ENCODE assay signal across 8 cellular contexts in genomic region chr1:61318319-61319125, GRCh38.
DNase-seq lines count a peak whose midpoint lies in the region; ATAC-seq and TF ChIP-seq lines count a peak whose summit lies in the region.

No MANE protein-coding gene starts in this region.

- CTCF ChIA-PET in AG04450 (lab: Charles Lee), result interaction anchor here (1.4 to 2.7 kb wide), 4 partner anchors 20 to 535 kb away, joined by 3 to 7 read pairs (median 5); no protein-coding TSS in a partner anchor
- CTCF ChIA-PET in activated CD8-positive, alpha-beta T cell treated with anti-CD3 and anti-CD28 coated beads for 36 hours (lab: Charles Lee), result interaction anchor here (0.6 to 1.7 kb wide), 9 partner anchors 8 to 269 kb away, joined by 3 to 6 read pairs (median 4); no protein-coding TSS in a partner anchor

- H3K4me3 Mint-ChIP-seq in activated CD8-positive, alpha-beta T cell treated with anti-CD3 and anti-CD28 coated beads for 36 hours, result peak overlapping the region; percentile 1
- no peak overlapping the region for H3K4me3 Mint-ChIP-seq in type B pancreatic cell

- POLR2A ChIA-PET in AG04450 (lab: Yijun Ruan, JAX), result no interaction called here
- POLR2A ChIA-PET in activated CD8-positive, alpha-beta T cell treated with anti-CD3 and anti-CD28 coated beads for 36 hours (lab: Charles Lee), result interaction anchor here (1.4 to 1.5 kb wide), 2 partner anchors 14 to 18 kb away, joined by 5 to 7 read pairs; no protein-coding TSS in a partner anchor

- no peaks in the 10 kb centered on the region for H3K9me3 Mint-ChIP-seq in activated CD8-positive, alpha-beta T cell treated with anti-CD3 and anti-CD28 coated beads for 36 hours
- peaks cover 4% of the 10 kb centered on the region for H3K9me3 Mint-ChIP-seq in type B pancreatic cell

- TF ChIP-seq CTCF in AG04450 (IDR thresholded peaks at IDR 0.05; ENCODE audit: low read depth, low read length) (no peak), type B pancreatic cell (conservative IDR thresholded peaks at IDR 0.05) (no peak)
- TF ChIP-seq CTCF in activated CD8-positive, alpha-beta T cell treated with anti-CD3 and anti-CD28 coated beads for 36 hours (IDR thresholded peaks at IDR 0.05), result no peak

- peak overlapping the region; percentile 86 for H3K27ac Mint-ChIP-seq in activated CD8-positive, alpha-beta T cell treated with anti-CD3 and anti-CD28 coated beads for 36 hours
- H3K27ac Mint-ChIP-seq in type B pancreatic cell, result peak overlapping the region; percentile 22

- H3K36me3 Mint-ChIP-seq in activated CD8-positive, alpha-beta T cell treated with anti-CD3 and anti-CD28 coated beads for 36 hours (ENCODE audit: low read depth), result no peaks in the 10 kb centered on the region
- peaks cover 10% of the 10 kb centered on the region for H3K36me3 Mint-ChIP-seq in type B pancreatic cell

- H3K4me3 ChIP-seq in AG04450 (ENCODE audit: low read depth, low read length) (no peak overlapping the region), right cardiac atrium (ENCODE audit: low read length) (peak overlapping the region; percentile 49)

- peaks cover 10% of the 10 kb centered on the region for H3K4me1 ChIP-seq in right cardiac atrium (ENCODE audit: control insufficient read depth, insufficient read depth, low read length)

- ATAC-seq in GM18873 (IDR thresholded peaks at IDR 0.05; ENCODE audit: low FRiP score, unreplicated experiment) (peak; percentile 99), HG03039 (IDR thresholded peaks at IDR 0.05; ENCODE audit: unreplicated experiment) (peak; percentile 100), right cardiac atrium (peak; percentile 89 to 93)
- ATAC-seq in activated CD8-positive, alpha-beta T cell treated with anti-CD3 and anti-CD28 coated beads for 36 hours, result peak; percentile 94

- H3K4me1 Mint-ChIP-seq in activated CD8-positive, alpha-beta T cell treated with anti-CD3 and anti-CD28 coated beads for 36 hours (ENCODE audit: low read depth), result peaks cover 30% of the 10 kb centered on the region
- H3K4me1 Mint-ChIP-seq in type B pancreatic cell (ENCODE audit: unreplicated experiment), result peaks cover 18% of the 10 kb centered on the region

- H3K27me3 ChIP-seq in AG04450 (ENCODE audit: control insufficient read depth, insufficient read depth, low read length), result no peaks in the 10 kb centered on the region
- no peaks in the 10 kb centered on the region for H3K27me3 ChIP-seq in right cardiac atrium (ENCODE audit: control insufficient read depth, insufficient read depth)

- no peak overlapping the region for H3K27ac ChIP-seq in AG04450 (ENCODE audit: low read depth, low read length)
- H3K27ac ChIP-seq in right cardiac atrium (ENCODE audit: low read length), result peak overlapping the region; percentile 87

- DNase-seq in AG04450 (ENCODE audit: low read depth, low spot score), result peak; percentile 13
- peak; percentile 44 for DNase-seq in activated CD8-positive, alpha-beta T cell treated with anti-CD3 and anti-CD28 coated beads for 36 hours
- peak in 2 of 3 donors; percentile 33 to 52 for DNase-seq in right cardiac atrium
- DNase-seq in type B pancreatic cell (ENCODE audit: extremely low spot score, unreplicated experiment), result no peak
- DNase-seq in NCI-H1436 treated with DMSO at 0.1 percent for 48 hours (lab: John Stamatoyannopoulos, UW), result no peak
- DNase-seq in DMS153 (lab: John Stamatoyannopoulos, UW), result no peak

- intact Hi-C loops in activated CD8-positive, alpha-beta T cell treated with anti-CD3 and anti-CD28 coated beads for 36 hours (cut with micrococcal nuclease), result no loop called here
- intact Hi-C loops in right cardiac atrium (cut with DNase I), result no loop called here

- H3K9me3 ChIP-seq in AG04450 (ENCODE audit: control insufficient read depth, insufficient read depth, low read length) (no peaks in the 10 kb centered on the region), right cardiac atrium (ENCODE audit: control insufficient read depth, low read length) (no peaks in the 10 kb centered on the region)

- WGBS in right cardiac atrium, result 33% methylated on average over 8 of the region's 8 CpGs

- H3K27me3 Mint-ChIP-seq in activated CD8-positive, alpha-beta T cell treated with anti-CD3 and anti-CD28 coated beads for 36 hours, result no peaks in the 10 kb centered on the region
- no peaks in the 10 kb centered on the region for H3K27me3 Mint-ChIP-seq in type B pancreatic cell

Comparison
In these comparisons a context has a peak if more than half of its experiments do, and no peak if none do; other contexts are left out.
1. DNase-seq: peak in AG04450 (single experiment), activated CD8-positive, alpha-beta T cell treated with anti-CD3 and anti-CD28 coated beads for 36 hours (single experiment) and right cardiac atrium (2 of 3); none in type B pancreatic cell (single experiment), NCI-H1436 treated with DMSO at 0.1 percent for 48 hours (single experiment) and DMS153 (single experiment).
2. Peak in every context shown above with its lines, with median percentiles within 50 percentile points of each other: ATAC-seq.